Comparison of ENCODE assay signal across 8 cellular contexts in genomic region chr6:69796081-69796626, GRCh38. TPM values are rescaled to one million over a fixed set of nuclear protein-coding genes. Genes with fewer than 3 reads are reported as not detected.
A peak's percentile ranks its signal among the peaks of the same experiment; 100 is the strongest.
DNase-seq lines count a peak whose midpoint lies in the region; ATAC-seq and TF ChIP-seq lines count a peak whose summit lies in the region.

No MANE protein-coding gene starts in this region.

- H3K4me3 ChIP-seq in AG04450 (ENCODE audit: low read depth, low read length) (peak overlapping the region; percentile 86), fibroblast of mammary gland (ENCODE audit: control insufficient read depth, low read depth, low read length) (peak overlapping the region; percentile 89)

- DNase-seq in AG04450 (ENCODE audit: low read depth, low spot score) (no peak), NCI-H2196 treated with DMSO at 0.1 percent for 48 hours (lab: John Stamatoyannopoulos, UW; ENCODE audit: unreplicated experiment) (peak; percentile 46), fibroblast of mammary gland (ENCODE audit: low read depth) (peak; percentile 44), natural killer cell (peak; percentile 50), MV-4-11 (lab: John Stamatoyannopoulos, UW) (no peak)
- no peak for DNase-seq in activated T-cell treated with anti-CD3 and anti-CD28 coated beads, Interleukin-2, amount 50 U/mL, for 24 hours

- H3K27ac ChIP-seq in AG04450 (ENCODE audit: low read depth, low read length): peak overlapping the region; percentile 71

- H3K4me1 Mint-ChIP-seq in activated T-cell treated with anti-CD3 and anti-CD28 coated beads, Interleukin-2, amount 50 U/mL, for 24 hours (ENCODE audit: low read depth): peaks cover 54% of the 10 kb centered on the region
- peaks cover 40 to 47% of the 10 kb centered on the region in 2 donors for H3K4me1 Mint-ChIP-seq in natural killer cell

- no peaks in the 10 kb centered on the region for H3K9me3 Mint-ChIP-seq in activated T-cell treated with anti-CD3 and anti-CD28 coated beads, Interleukin-2, amount 50 U/mL, for 24 hours
- no peaks in the 10 kb centered on the region for H3K9me3 Mint-ChIP-seq in natural killer cell

- peak overlapping the region; percentile 92 for H3K27ac Mint-ChIP-seq in activated T-cell treated with anti-CD3 and anti-CD28 coated beads, Interleukin-2, amount 50 U/mL, for 24 hours
- H3K27ac Mint-ChIP-seq in natural killer cell: peak overlapping the region; percentile 94 to 95

- intact Hi-C loops in natural killer cell (cut with micrococcal nuclease): loop anchor here (2.0 to 10.0 kb wide), 2 partner anchors 21 to 1489 kb away; partner anchors contain the start of gene OGFRL1

- H3K4me3 Mint-ChIP-seq in activated T-cell treated with anti-CD3 and anti-CD28 coated beads, Interleukin-2, amount 50 U/mL, for 24 hours: peak overlapping the region; percentile 84
- H3K4me3 Mint-ChIP-seq in natural killer cell: peak overlapping the region; percentile 94

- H3K27me3 ChIP-seq in AG04450 (ENCODE audit: control insufficient read depth, insufficient read depth, low read length): no peaks in the 10 kb centered on the region

- peak; percentile 30 for ATAC-seq in GM18498 (IDR thresholded peaks at IDR 0.05; ENCODE audit: unreplicated experiment)
- ATAC-seq in HG02981 (IDR thresholded peaks at IDR 0.05; ENCODE audit: unreplicated experiment): peak; percentile 27
- ATAC-seq in natural killer cell: peak; percentile 36 to 48 (median 38)

- no peaks in the 10 kb centered on the region for H3K27me3 Mint-ChIP-seq in activated T-cell treated with anti-CD3 and anti-CD28 coated beads, Interleukin-2, amount 50 U/mL, for 24 hours
- no peaks in the 10 kb centered on the region for H3K27me3 Mint-ChIP-seq in natural killer cell (ENCODE audit: low read depth in 2 of 2)

- CTCF ChIA-PET in AG04450 (lab: Charles Lee): interaction anchor here (0.6 to 2.1 kb wide), 40 partner anchors 8 to 1555 kb away, joined by 3 to 60 read pairs (median 5); partner anchors contain the start of gene COL19A1

- POLR2A ChIA-PET in AG04450 (lab: Yijun Ruan, JAX): interaction anchor here (0.6 to 1.3 kb wide), 6 partner anchors 12 to 329 kb away, joined by 3 to 4 read pairs (median 3); no protein-coding TSS in a partner anchor

- TF ChIP-seq CTCF in AG04450 (IDR thresholded peaks at IDR 0.05; ENCODE audit: low read depth, low read length): no peak
- TF ChIP-seq CTCF in fibroblast of mammary gland (conservative IDR thresholded peaks at IDR 0.05; ENCODE audit: control insufficient read depth, insufficient read depth, low read depth, low read length): no peak
- no peak for TF ChIP-seq CTCF in natural killer cell (IDR thresholded peaks at IDR 0.05)

- no peaks in the 10 kb centered on the region for H3K9me3 ChIP-seq in AG04450 (ENCODE audit: control insufficient read depth, insufficient read depth, low read length)

- peaks cover 8% of the 10 kb centered on the region for H3K36me3 Mint-ChIP-seq in activated T-cell treated with anti-CD3 and anti-CD28 coated beads, Interleukin-2, amount 50 U/mL, for 24 hours (ENCODE audit: low read depth)
- no peaks in the 10 kb centered on the region for H3K36me3 Mint-ChIP-seq in natural killer cell

RNA-seq across cellular contexts. Expression of gene LMBRD1, which starts 0.7 kb away (rescaled TPM):
- polyA plus RNA-seq in AG04450 (2011; rRNA removed): 17.9 and 27.3 TPM in 2 replicates
- polyA minus RNA-seq in AG04450 (2011; rRNA and poly(A)+ RNA removed): 8.9 and 13.4 TPM in 2 replicates
- 10 to 100 TPM; 41.0 to 43.1 (median 41.1) TPM for total RNA-seq in natural killer cell

Comparison
In these comparisons a context has a peak if more than half of its experiments do, and no peak if none do; other contexts are left out.
1. DNase-seq: peak in NCI-H2196 treated with DMSO at 0.1 percent for 48 hours (single experiment), fibroblast of mammary gland (single experiment) and natural killer cell (single experiment); none in AG04450 (single experiment), activated T-cell treated with anti-CD3 and anti-CD28 coated beads, Interleukin-2, amount 50 U/mL, for 24 hours (single experiment) and MV-4-11 (single experiment).
2. Peak in every context shown above with its lines, with median percentiles within 50 percentile points of each other: ATAC-seq.